Comparison of ENCODE assay signal across 8 cellular contexts in genomic region chrX:111244238-111244750, GRCh38. TPM values are rescaled to one million over a fixed set of nuclear protein-coding genes. Genes with fewer than 3 reads are reported as not detected.
DNase-seq lines count a peak whose midpoint lies in the region; ATAC-seq, FAIRE-seq and TF ChIP-seq lines count a peak whose summit lies in the region.

No MANE protein-coding gene starts in this region.

- TF ChIP-seq CTCF in D721Med (IDR thresholded peaks at IDR 0.05; ENCODE audit: insufficient read depth, missing control alignments) (peak; percentile 57), astrocyte (IDR thresholded peaks at IDR 0.05; ENCODE audit: insufficient read depth, low read depth, low read length) (peak; percentile 40)

- no peaks in the 10 kb centered on the region for H3K36me3 ChIP-seq in astrocyte (ENCODE audit: insufficient read depth, low read length)

- H3K27ac Mint-ChIP-seq in astrocyte (ENCODE audit: unreplicated experiment), result no peak overlapping the region

- H3K9ac ChIP-seq in astrocyte (ENCODE audit: low read length), result no peak overlapping the region

- no peaks in the 10 kb centered on the region for H3K4me1 Mint-ChIP-seq in astrocyte (ENCODE audit: low read depth, unreplicated experiment)

- H4K20me1 ChIP-seq in astrocyte (ENCODE audit: insufficient read depth, low read length), result no peaks in the 10 kb centered on the region

- no peak overlapping the region for H3K4me3 Mint-ChIP-seq in astrocyte (ENCODE audit: unreplicated experiment)

- peak; percentile 48 for TF ChIP-seq RAD21 in Ishikawa (IDR thresholded peaks at IDR 0.05; ENCODE audit: low read depth)

- ATAC-seq in HG03469 (IDR thresholded peaks at IDR 0.05; ENCODE audit: unreplicated experiment) (no peak), GM19023 (IDR thresholded peaks at IDR 0.05; ENCODE audit: unreplicated experiment) (no peak), HG02981 (IDR thresholded peaks at IDR 0.05; ENCODE audit: unreplicated experiment) (no peak), HG03457 (IDR thresholded peaks at IDR 0.05; ENCODE audit: unreplicated experiment) (no peak)

- H3K27me3 ChIP-seq in astrocyte (ENCODE audit: insufficient read depth, low read length), result no peaks in the 10 kb centered on the region

- H3K9me3 Mint-ChIP-seq in astrocyte (ENCODE audit: unreplicated experiment), result no peaks in the 10 kb centered on the region

- no peak for TF ChIP-seq EP300 in Ishikawa (IDR thresholded peaks at IDR 0.05; ENCODE audit: borderline replicate concordance)

- H3K4me2 ChIP-seq in astrocyte (ENCODE audit: low read length), result no peak overlapping the region

- DNase-seq in D721Med (ENCODE audit: insufficient read length, low spot score) (no peak), astrocyte (ENCODE audit: low read depth) (no peak), lung microvascular endothelial cell (ENCODE audit: low read depth in 2 of 2) (peak; percentile 5 to 34)

- H2AFZ ChIP-seq in astrocyte (ENCODE audit: low read depth, low read length), result no peak overlapping the region

- no peaks in the 10 kb centered on the region for H3K9me3 ChIP-seq in astrocyte (ENCODE audit: insufficient read depth, low read depth, low read length)

- no peaks in the 10 kb centered on the region for H3K27me3 Mint-ChIP-seq in astrocyte (ENCODE audit: low read depth, unreplicated experiment)

- H3K79me2 ChIP-seq in astrocyte (ENCODE audit: insufficient read depth, low read length), result no peaks in the 10 kb centered on the region

- no peak overlapping the region for H3K4me3 ChIP-seq in astrocyte (ENCODE audit: insufficient read depth, low read depth, low read length)

- no peak overlapping the region for H3K27ac ChIP-seq in astrocyte (ENCODE audit: low read depth, low read length)

- H3K4me1 ChIP-seq in astrocyte (ENCODE audit: insufficient read depth, low read length), result no peaks in the 10 kb centered on the region

- H3K36me3 Mint-ChIP-seq in astrocyte (ENCODE audit: low read depth, unreplicated experiment), result no peaks in the 10 kb centered on the region

- FAIRE-seq in D721Med (lab: Jason Lieb, UNC) (peak; percentile 93), astrocyte (lab: Jason Lieb, UNC) (peak; percentile 100)

TF ChIP-seq in Ishikawa, 13 proteins besides CTCF, POLR2A, EP300 and RAD21:
- no peak for TF ChIP-seq REST (IDR thresholded peaks at IDR 0.05; ENCODE audit: low read depth)
- TF ChIP-seq TAF1 (IDR thresholded peaks at IDR 0.05; ENCODE audit: low read depth), result no peak
- no peak for TF ChIP-seq EGR1 (IDR thresholded peaks at IDR 0.05)
- TF ChIP-seq MAX (IDR thresholded peaks at IDR 0.05), result no peak
- TF ChIP-seq TEAD4 (IDR thresholded peaks at IDR 0.05), result no peak
- TF ChIP-seq CREB1 (IDR thresholded peaks at IDR 0.05; ENCODE audit: low read depth), result no peak
- no peak for TF ChIP-seq NFIC (IDR thresholded peaks at IDR 0.05)
- TF ChIP-seq USF1 (IDR thresholded peaks at IDR 0.05), result no peak
- no peak for TF ChIP-seq TCF12 (IDR thresholded peaks at IDR 0.05; ENCODE audit: low read depth)
- TF ChIP-seq CEBPB (IDR thresholded peaks at IDR 0.05), result no peak
- TF ChIP-seq FOXM1 (IDR thresholded peaks at IDR 0.05; ENCODE audit: borderline replicate concordance, low read depth), result no peak
- no peak for TF ChIP-seq YY1 (IDR thresholded peaks at IDR 0.05; ENCODE audit: low read depth)
- TF ChIP-seq ZBTB7A (IDR thresholded peaks at IDR 0.05; ENCODE audit: low read depth), result no peak

RNA-seq across cellular contexts. Expression of gene CAPN6, which starts 26.0 kb away (rescaled TPM):
- total RNA-seq in astrocyte (3.9 and 9.4 TPM in 2 replicates), lung microvascular endothelial cell (not detected in 2 replicates)

Comparison
In these comparisons a context has a peak if more than half of its experiments do, and no peak if none do; other contexts are left out.
1. DNase-seq: peak in lung microvascular endothelial cell (2 of 2); none in D721Med (single experiment) and astrocyte (single experiment).